8 cellular contexts compared by ENCODE assay signal in genomic region chr13:98672947-98673545, GRCh38.
DNase-seq lines count a peak whose midpoint lies in the region; ATAC-seq and TF ChIP-seq lines count a peak whose summit lies in the region.

No MANE protein-coding gene starts in this region.

- H3K4me3 ChIP-seq in NT2/D1 (ENCODE audit: insufficient read length, low read depth) (no peak overlapping the region), mucosa of rectum (ENCODE audit: low read length in 2 of 2) (peak overlapping the region; percentile 4 to 41)

- intact Hi-C loops in CD4-positive, alpha-beta T cell (cut with DNase I, micrococcal nuclease) = loop anchor here (1.0 to 10.0 kb wide), 5 partner anchors 228 to 818 kb away; no protein-coding TSS in a partner anchor

- no peak overlapping the region for H3K4me3 Mint-ChIP-seq in CD4-positive, alpha-beta T cell

- H3K9me3 Mint-ChIP-seq in CD4-positive, alpha-beta T cell = no peaks in the 10 kb centered on the region

- H3K9ac ChIP-seq in NT2/D1 (ENCODE audit: insufficient read length, low read depth) (no peak overlapping the region), mucosa of rectum (ENCODE audit: low read depth in 1 of 2, low read length in 2 of 2) (no peak overlapping the region)

- DNase-seq in CD4-positive, alpha-beta T cell = peak; percentile 19 to 43 (median 27)
- DNase-seq in NT2/D1 (ENCODE audit: low read depth, low spot score) (peak; percentile 44), stromal cell of bone marrow (ENCODE audit: low read depth) (peak; percentile 57)
- DNase-seq in activated CD8-positive, alpha-beta memory T cell treated with anti-CD3 and anti-CD28 coated beads, Interleukin-2, amount 50 U/mL, for 48 hours = peak; percentile 66

- H3K4me1 ChIP-seq in NT2/D1 (ENCODE audit: insufficient read depth, insufficient read length) = no peaks in the 10 kb centered on the region
- H3K4me1 ChIP-seq in mucosa of rectum (ENCODE audit: control insufficient read depth in 2 of 2, insufficient read depth in 2 of 2, low read length in 2 of 2) = peaks cover 4 to 15% of the 10 kb centered on the region in 2 donors

- no peaks in the 10 kb centered on the region for H3K4me1 Mint-ChIP-seq in CD4-positive, alpha-beta T cell (ENCODE audit: low read depth)

- no peak overlapping the region for H3K27ac Mint-ChIP-seq in CD4-positive, alpha-beta T cell

- H3K27me3 ChIP-seq in CD4-positive, alpha-beta T cell (ENCODE audit: control insufficient read depth, insufficient read depth, low read length) = no peaks in the 10 kb centered on the region
- H3K27me3 ChIP-seq in NT2/D1 (ENCODE audit: insufficient read depth, insufficient read length) (no peaks in the 10 kb centered on the region), mucosa of rectum (ENCODE audit: control insufficient read depth in 2 of 2, insufficient read depth in 2 of 2, low read length in 2 of 2) (no peaks in the 10 kb centered on the region)

- H3K36me3 Mint-ChIP-seq in CD4-positive, alpha-beta T cell (ENCODE audit: low read depth) = no peaks in the 10 kb centered on the region

- H3K9me3 ChIP-seq in CD4-positive, alpha-beta T cell (ENCODE audit: control insufficient read depth, low read length) = no peaks in the 10 kb centered on the region
- no peaks in the 10 kb centered on the region for H3K9me3 ChIP-seq in NT2/D1 (ENCODE audit: insufficient read depth, low read length)
- no peaks in the 10 kb centered on the region for H3K9me3 ChIP-seq in mucosa of rectum (ENCODE audit: control insufficient read depth in 2 of 2, low read length in 2 of 2)

- peak; percentile 79 for TF ChIP-seq CTCF in CD4-positive, alpha-beta T cell (IDR thresholded peaks at IDR 0.05)

- POLR2A ChIA-PET in CD4-positive, alpha-beta T cell (lab: Charles Lee) = interaction anchor here (1.0 kb wide), 1 partner anchor 227 kb away, joined by 4 read pairs; no protein-coding TSS in a partner anchor

- no peak overlapping the region for H3K27ac ChIP-seq in CD4-positive, alpha-beta T cell (ENCODE audit: low read depth, low read length)
- H3K27ac ChIP-seq in mucosa of rectum (ENCODE audit: low read depth in 2 of 2, low read length in 2 of 2) = no peak overlapping the region

- ATAC-seq in CD4-positive, alpha-beta T cell (ENCODE audit: poor library complexity) = peak; percentile 46
- peak; percentile 82 for ATAC-seq in GM19351 (IDR thresholded peaks at IDR 0.05; ENCODE audit: unreplicated experiment)
- ATAC-seq in HG03571 (IDR thresholded peaks at IDR 0.05; ENCODE audit: unreplicated experiment) = peak; percentile 70
- ATAC-seq in esophagus mucosa = peak; percentile 41

- CTCF ChIA-PET in CD4-positive, alpha-beta T cell (lab: Charles Lee) = interaction anchor here (0.5 to 2.2 kb wide), 6 partner anchors 14 to 1261 kb away, joined by 3 to 9 read pairs (median 3); no protein-coding TSS in a partner anchor

- no peaks in the 10 kb centered on the region for H3K27me3 Mint-ChIP-seq in CD4-positive, alpha-beta T cell

- no peaks in the 10 kb centered on the region for H3K36me3 ChIP-seq in NT2/D1 (ENCODE audit: insufficient read depth, insufficient read length, low read length)
- H3K36me3 ChIP-seq in mucosa of rectum (ENCODE audit: control insufficient read depth in 2 of 2, insufficient read depth in 2 of 2, low read length in 2 of 2) = no peaks in the 10 kb centered on the region
